Comparison of ENCODE assay signal across 1 cellular context in the genomic region with DNA sequence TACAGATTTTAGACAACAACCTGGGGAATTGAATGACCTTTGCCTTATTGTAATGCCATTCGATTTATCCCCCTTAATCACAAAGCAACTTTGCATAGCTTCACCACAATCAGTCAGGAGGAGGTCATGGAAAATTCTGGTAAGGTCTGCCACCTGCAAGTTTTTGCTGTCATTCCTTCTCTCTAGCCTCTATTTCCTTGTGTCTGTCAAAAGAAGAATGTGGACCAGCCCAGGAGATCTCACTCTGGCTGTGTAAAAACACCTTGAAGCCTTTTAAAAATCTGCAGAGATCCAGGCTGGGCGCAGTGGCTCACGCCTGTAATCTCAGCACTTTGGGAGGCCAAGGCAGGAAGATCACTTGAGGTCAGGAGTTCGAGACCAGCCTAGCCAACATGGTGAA.
TF ChIP-seq lines count a peak whose summit lies in the region.

No MANE protein-coding gene starts in this region.

TF ChIP-seq in WTC11, 78 proteins besides CTCF, POLR2A, EP300 and RAD21 (continued from another document):
- TF ChIP-seq, protein P1, sequence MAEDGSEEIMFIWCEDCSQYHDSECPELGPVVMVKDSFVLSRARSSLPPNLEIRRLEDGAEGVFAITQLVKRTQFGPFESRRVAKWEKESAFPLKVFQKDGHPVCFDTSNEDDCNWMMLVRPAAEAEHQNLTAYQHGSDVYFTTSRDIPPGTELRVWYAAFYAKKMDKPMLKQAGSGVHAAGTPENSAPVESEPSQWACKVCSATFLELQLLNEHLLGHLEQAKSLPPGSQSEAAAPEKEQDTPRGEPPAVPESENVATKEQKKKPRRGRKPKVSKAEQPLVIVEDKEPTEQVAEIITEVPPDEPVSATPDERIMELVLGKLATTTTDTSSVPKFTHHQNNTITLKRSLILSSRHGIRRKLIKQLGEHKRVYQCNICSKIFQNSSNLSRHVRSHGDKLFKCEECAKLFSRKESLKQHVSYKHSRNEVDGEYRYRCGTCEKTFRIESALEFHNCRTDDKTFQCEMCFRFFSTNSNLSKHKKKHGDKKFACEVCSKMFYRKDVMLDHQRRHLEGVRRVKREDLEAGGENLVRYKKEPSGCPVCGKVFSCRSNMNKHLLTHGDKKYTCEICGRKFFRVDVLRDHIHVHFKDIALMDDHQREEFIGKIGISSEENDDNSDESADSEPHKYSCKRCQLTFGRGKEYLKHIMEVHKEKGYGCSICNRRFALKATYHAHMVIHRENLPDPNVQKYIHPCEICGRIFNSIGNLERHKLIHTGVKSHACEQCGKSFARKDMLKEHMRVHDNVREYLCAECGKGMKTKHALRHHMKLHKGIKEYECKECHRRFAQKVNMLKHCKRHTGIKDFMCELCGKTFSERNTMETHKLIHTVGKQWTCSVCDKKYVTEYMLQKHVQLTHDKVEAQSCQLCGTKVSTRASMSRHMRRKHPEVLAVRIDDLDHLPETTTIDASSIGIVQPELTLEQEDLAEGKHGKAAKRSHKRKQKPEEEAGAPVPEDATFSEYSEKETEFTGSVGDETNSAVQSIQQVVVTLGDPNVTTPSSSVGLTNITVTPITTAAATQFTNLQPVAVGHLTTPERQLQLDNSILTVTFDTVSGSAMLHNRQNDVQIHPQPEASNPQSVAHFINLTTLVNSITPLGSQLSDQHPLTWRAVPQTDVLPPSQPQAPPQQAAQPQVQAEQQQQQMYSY (CRISPR knock-in tag; IDR thresholded peaks at IDR 0.05) = no peak
